Comparison of ENCODE assay signal across 11 cellular contexts in genomic region chr19:28465317-28466086, GRCh38.
A peak's percentile ranks its signal among the peaks of the same experiment; 100 is the strongest.
DNase-seq lines count a peak whose midpoint lies in the region; ATAC-seq, FAIRE-seq and TF ChIP-seq lines count a peak whose summit lies in the region.
"Had no signal": no experiment of that assay in that cellular context is flagged by ENCODE, and none has a peak within 500 bp of the region (broad histone marks: within the 10 kb centered on the region; RNA-seq: fewer than 3 reads in every experiment).

No MANE protein-coding gene starts in this region.

- peak overlapping the region; percentile 56 for H2AFZ ChIP-seq in keratinocyte (ENCODE audit: control insufficient read depth, low read length)

- FAIRE-seq in keratinocyte (lab: Jason Lieb, UNC) = no peak

- no peak overlapping the region for H3K4me3 ChIP-seq in BLaER1
- no peak overlapping the region for H3K4me3 ChIP-seq in keratinocyte (ENCODE audit: control insufficient read depth in 2 of 3, extremely low read depth in 1 of 3, insufficient read depth in 2 of 3, low read depth in 1 of 3, low read length in 3 of 3)
- H3K4me3 ChIP-seq: psoas muscle, SJSA1 had no signal

- peak overlapping the region; percentile 49; the same call in 1 of the 2 replicates for H3K27ac ChIP-seq in BLaER1
- H3K27ac ChIP-seq in keratinocyte (ENCODE audit: control insufficient read depth, insufficient read depth, low read length) = no peak overlapping the region
- H3K27ac ChIP-seq: psoas muscle, SJSA1 had no signal

- H3K27me3 ChIP-seq in BLaER1 = no peaks in the 10 kb centered on the region
- no peaks in the 10 kb centered on the region for H3K27me3 ChIP-seq in keratinocyte (ENCODE audit: control insufficient read depth, extremely low read depth, insufficient read depth, low read length)
- H3K27me3 ChIP-seq: SJSA1 had no signal

- H4K20me1 ChIP-seq in BLaER1 (no peaks in the 10 kb centered on the region), keratinocyte (ENCODE audit: control insufficient read depth, extremely low read depth, insufficient read depth, low read length) (no peaks in the 10 kb centered on the region)

- dilution Hi-C loops in keratinocyte (cut with MboI; ENCODE audit: extremely low pct_ligation_motif_present, low sequenced_read_pairs) = no loop called here

- no peak for TF ChIP-seq CTCF in keratinocyte (optimal IDR thresholded peaks at IDR 0.05 in 1 of 3, IDR thresholded peaks at IDR 0.05 in 1 of 3, conservative IDR thresholded peaks at IDR 0.05 in 1 of 3; ENCODE audit: extremely low read depth in 1 of 3, insufficient read depth in 2 of 3, low read length in 3 of 3)

- H3K36me3 ChIP-seq in BLaER1 (no peaks in the 10 kb centered on the region), keratinocyte (ENCODE audit: control insufficient read depth in 2 of 2, extremely low read depth in 1 of 2, insufficient read depth in 2 of 2, low read length in 2 of 2) (no peaks in the 10 kb centered on the region)
- H3K36me3 ChIP-seq: SJSA1 had no signal

- H3K4me2 ChIP-seq in BLaER1 (no peak overlapping the region), keratinocyte (ENCODE audit: control insufficient read depth, extremely low read depth, insufficient read depth, low read depth, low read length) (peak overlapping the region; percentile 48)

- H3K9ac ChIP-seq in BLaER1 = no peak overlapping the region
- no peak overlapping the region for H3K9ac ChIP-seq in keratinocyte (ENCODE audit: control insufficient read depth, extremely low read depth, insufficient read depth, low read length)

- ATAC-seq in GM18909 (IDR thresholded peaks at IDR 0.05; ENCODE audit: poor library complexity, unreplicated experiment) = no peak
- ATAC-seq in HG02759 (IDR thresholded peaks at IDR 0.05; ENCODE audit: unreplicated experiment) = no peak
- no peak for ATAC-seq in HG03095 (IDR thresholded peaks at IDR 0.05; ENCODE audit: unreplicated experiment)

- DNase-seq in GM03348 (ENCODE audit: low spot score) = peak; percentile 32
- peak; percentile 17 for DNase-seq in UCSD-AML1 (lab: John Stamatoyannopoulos, UW; ENCODE audit: unreplicated experiment)
- DNase-seq in keratinocyte (ENCODE audit: low read depth, low spot score) = no peak
- no peak for DNase-seq in superior temporal gyrus (ENCODE audit: extremely low spot score)
- DNase-seq: NCI-H2107 had no signal

- no peaks in the 10 kb centered on the region for H3K79me2 ChIP-seq in keratinocyte (ENCODE audit: control insufficient read depth, insufficient read depth, low read length)

- H3K4me1 ChIP-seq in BLaER1 (peaks cover 45% of the 10 kb centered on the region), keratinocyte (ENCODE audit: control insufficient read depth, extremely low read depth, insufficient read depth, low read length) (peaks cover 11% of the 10 kb centered on the region)

- H3K9me1 ChIP-seq in keratinocyte (ENCODE audit: control insufficient read depth, extremely low read depth, insufficient read depth, low read length) = no peaks in the 10 kb centered on the region

- H3K9me3 ChIP-seq in BLaER1 (no peaks in the 10 kb centered on the region), keratinocyte (ENCODE audit: control insufficient read depth, low read depth, low read length) (no peaks in the 10 kb centered on the region)
- H3K9me3 ChIP-seq: psoas muscle, SJSA1 had no signal

Comparison
In these comparisons a context has a peak if more than half of its experiments do, and no peak if none do; other contexts are left out.
1. DNase-seq: peak in GM03348 (single experiment) and UCSD-AML1 (single experiment); none in keratinocyte (single experiment) and superior temporal gyrus (single experiment).